Comparison of ENCODE assay signal across 8 cellular contexts in genomic region chr6:11096109-11096508, GRCh38. TPM values are rescaled to one million over a fixed set of nuclear protein-coding genes. Genes with fewer than 3 reads are reported as not detected.
DNase-seq lines count a peak whose midpoint lies in the region; ATAC-seq and TF ChIP-seq lines count a peak whose summit lies in the region.

No MANE protein-coding gene starts in this region.

- CTCF ChIA-PET in activated CD4-positive, alpha-beta memory T cell treated with anti-CD3 and anti-CD28 coated beads for 36 hours (lab: Charles Lee): interaction anchor here (1.0 to 1.6 kb wide), 3 partner anchors 26 to 480 kb away, joined by 6 to 7 read pairs (median 7); no protein-coding TSS in a partner anchor

- H3K9me3 Mint-ChIP-seq in activated CD4-positive, alpha-beta memory T cell treated with anti-CD3 and anti-CD28 coated beads for 36 hours: peaks cover 3% of the 10 kb centered on the region

- peaks cover 16% of the 10 kb centered on the region for H3K36me3 Mint-ChIP-seq in activated CD4-positive, alpha-beta memory T cell treated with anti-CD3 and anti-CD28 coated beads for 36 hours

- no peak for TF ChIP-seq POLR2A in uterus (IDR thresholded peaks at IDR 0.05)

- TF ChIP-seq CTCF in tibial artery (IDR thresholded peaks at IDR 0.05) (no peak), uterus (IDR thresholded peaks at IDR 0.05) (no peak)

- H3K4me3 ChIP-seq in tibial artery: no peak overlapping the region
- no peak overlapping the region for H3K4me3 ChIP-seq in uterus

- H3K27ac ChIP-seq in KOPT-K1 (ENCODE audit: low read depth, low read length, poor library complexity, severe bottlenecking) (peak overlapping the region; percentile 6), tibial artery (no peak overlapping the region), uterus (no peak overlapping the region)

- POLR2A ChIA-PET in activated CD4-positive, alpha-beta memory T cell treated with anti-CD3 and anti-CD28 coated beads for 36 hours (lab: Charles Lee): interaction anchor here (0.8 kb wide), 1 partner anchor 257 kb away, joined by 3 read pairs; the partner anchor contains the start of gene MAK

- H3K4me1 Mint-ChIP-seq in activated CD4-positive, alpha-beta memory T cell treated with anti-CD3 and anti-CD28 coated beads for 36 hours (ENCODE audit: low read depth): peaks cover 31% of the 10 kb centered on the region

- no peak for ATAC-seq in GM21423 (IDR thresholded peaks at IDR 0.05; ENCODE audit: unreplicated experiment)
- no peak for ATAC-seq in GM18520 (IDR thresholded peaks at IDR 0.05; ENCODE audit: unreplicated experiment)

- no peaks in the 10 kb centered on the region for H3K27me3 Mint-ChIP-seq in activated CD4-positive, alpha-beta memory T cell treated with anti-CD3 and anti-CD28 coated beads for 36 hours

- peaks cover 11% of the 10 kb centered on the region; the same call in 1 of the 2 replicates for H3K36me3 ChIP-seq in KOPT-K1 (ENCODE audit: insufficient read depth, low read length)
- no peaks in the 10 kb centered on the region for H3K36me3 ChIP-seq in tibial artery
- H3K36me3 ChIP-seq in uterus: no peaks in the 10 kb centered on the region

- intact Hi-C loops in activated CD4-positive, alpha-beta memory T cell treated with anti-CD3 and anti-CD28 coated beads for 36 hours (cut with micrococcal nuclease): no loop called here
- intact Hi-C loops in tibial artery (cut with DNase I; ENCODE audit: low total_unique reads): no loop called here
- intact Hi-C loops in uterus (cut with DNase I; ENCODE audit: low total_unique reads): no loop called here

- H3K27ac Mint-ChIP-seq in activated CD4-positive, alpha-beta memory T cell treated with anti-CD3 and anti-CD28 coated beads for 36 hours: peak overlapping the region; percentile 35

- DNase-seq in DMS114 treated with DMSO at 0.1 percent for 48 hours (lab: John Stamatoyannopoulos, UW; ENCODE audit: unreplicated experiment) (peak; percentile 70), iPS-NIHi7 (ENCODE audit: extremely low spot score) (peak; percentile 36), tibial artery (no peak), uterus (no peak)
- DNase-seq in activated CD4-positive, alpha-beta memory T cell treated with anti-CD3 and anti-CD28 coated beads for 36 hours: peak; percentile 33

- H3K27me3 ChIP-seq in tibial artery: no peaks in the 10 kb centered on the region
- no peaks in the 10 kb centered on the region for H3K27me3 ChIP-seq in uterus

- H3K4me1 ChIP-seq in tibial artery (peaks cover 0 to 17% (median 7%) of the 10 kb centered on the region in 4 donors), uterus (no peaks in the 10 kb centered on the region)

- peak overlapping the region; percentile 9 for H3K4me3 Mint-ChIP-seq in activated CD4-positive, alpha-beta memory T cell treated with anti-CD3 and anti-CD28 coated beads for 36 hours

- H3K9me3 ChIP-seq in KOPT-K1 (ENCODE audit: insufficient read depth, low read length, poor library complexity, severe bottlenecking): peaks cover 8% of the 10 kb centered on the region
- no peaks in the 10 kb centered on the region for H3K9me3 ChIP-seq in tibial artery
- H3K9me3 ChIP-seq in uterus: no peaks in the 10 kb centered on the region

RNA-seq across cellular contexts. Expression of gene SMIM13, which starts 2.5 kb away (rescaled TPM):
- total RNA-seq in activated CD4-positive, alpha-beta memory T cell treated with anti-CD3 and anti-CD28 coated beads for 36 hours: 1 to 10 TPM; 7.2 to 9.5 TPM
- 10 to 100 TPM in 2 of 4 donors, 1 to 10 TPM in 2; 4.4 to 25.2 (median 11.4) TPM for total RNA-seq in uterus

RNA-seq across cellular contexts. Expression of gene ERVFRD-1, which starts 15.4 kb away (rescaled TPM):
- total RNA-seq in activated CD4-positive, alpha-beta memory T cell treated with anti-CD3 and anti-CD28 coated beads for 36 hours: not detected
- under 1 TPM in 2 of 4 donors, not detected in 2; 0.14 to 0.21 TPM for total RNA-seq in uterus

RNA-seq across cellular contexts. Expression of gene ELOVL2, which starts 52.0 kb away (rescaled TPM):
- total RNA-seq in activated CD4-positive, alpha-beta memory T cell treated with anti-CD3 and anti-CD28 coated beads for 36 hours: not detected
- total RNA-seq in uterus: 1 to 10 TPM in 1 of 4 donors, under 1 TPM in 1, not detected in 2; 0.09 to 3.5 TPM

Comparison
In these comparisons a context has a peak if more than half of its experiments do, and no peak if none do; other contexts are left out.
1. DNase-seq: peak in DMS114 treated with DMSO at 0.1 percent for 48 hours (single experiment), activated CD4-positive, alpha-beta memory T cell treated with anti-CD3 and anti-CD28 coated beads for 36 hours (single experiment) and iPS-NIHi7 (single experiment); none in tibial artery (0 of 2) and uterus (0 of 2).